ENCODE assay signal across 30 cellular contexts in the genomic region with DNA sequence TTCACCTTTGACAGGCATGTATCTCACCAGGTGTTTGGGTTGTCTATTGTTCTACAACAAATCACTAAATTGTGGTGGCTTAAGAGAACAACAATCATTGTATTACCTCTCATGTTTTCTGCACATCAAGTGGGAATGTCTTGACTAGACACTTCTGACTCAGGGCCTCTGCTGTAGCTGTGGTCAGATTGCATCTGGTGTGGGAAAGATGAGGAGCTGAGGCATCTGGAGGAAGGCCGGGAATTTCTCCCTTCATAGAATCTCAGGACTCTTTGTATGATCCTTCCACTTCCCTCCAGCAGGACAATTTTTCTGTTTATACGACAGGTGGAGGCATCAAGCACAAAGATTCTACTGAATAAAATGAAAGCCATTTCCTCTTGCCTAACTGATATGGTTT.
DNase-seq lines count a peak whose midpoint lies in the region; TF ChIP-seq lines count a peak whose summit lies in the region.
"Had no signal": no experiment of that assay in that cellular context is flagged by ENCODE, and none has a peak within 500 bp of the region (broad histone marks: within the 10 kb centered on the region; RNA-seq: fewer than 3 reads in every experiment).

No MANE protein-coding gene starts in this region.

- TF ChIP-seq CTCF in astrocyte of the spinal cord (IDR thresholded peaks at IDR 0.05; ENCODE audit: low read depth, low read length) (no peak), dorsolateral prefrontal cortex (IDR thresholded peaks at IDR 0.05 in 54 of 56, conservative IDR thresholded peaks at IDR 0.05 in 2 of 56; ENCODE audit: low read depth in 1 of 56, partially characterized antibody in 56 of 56) (no peak)

- no peak overlapping the region for H2AFZ ChIP-seq in GM23248
- H2AFZ ChIP-seq: hepatocyte, parathyroid adenoma had no signal

- H3K79me2 ChIP-seq in GM23248 (ENCODE audit: insufficient read depth) = no peaks in the 10 kb centered on the region
- H3K79me2 ChIP-seq: hepatocyte, parathyroid adenoma had no signal

- 0 out of 2 replicates have a peak, but pooled peaks cover 3% of the 10 kb centered on the region for H3K4me1 ChIP-seq in GM23248 (ENCODE audit: insufficient read depth)
- H3K4me1 ChIP-seq: parathyroid adenoma, uterus had no signal

- no peaks in the 10 kb centered on the region for H3K9me3 ChIP-seq in GM23248 (ENCODE audit: low read depth)
- H3K9me3 ChIP-seq: BE2C, uterus had no signal

- H3K9me2 ChIP-seq in GM23248 (ENCODE audit: insufficient read depth) = no peaks in the 10 kb centered on the region

- WGBS in GM23248 (ENCODE audit: low coverage in 1 of 2, low lambda C conversion rate in 2 of 2, missing lambda C conversion rate in 2 of 2), 2 experiments = 87 to 88% methylated on average over 2 of the region's 2 CpGs

- H4K20me1 ChIP-seq in GM23248 (ENCODE audit: insufficient read depth) = no peaks in the 10 kb centered on the region

- DNase-seq in A172 (ENCODE audit: low spot score) (peak; percentile 41), GM23248 (peak; percentile 49), astrocyte of the spinal cord (ENCODE audit: low read depth, low spot score) (peak; percentile 47), kidney tubule cell (ENCODE audit: low spot score) (peak; percentile 2), kidney glomerular epithelial cell (lab: John Stamatoyannopoulos, UW) (no peak), SKM-1 treated with dmso at 0.1 percent for 144 hours (lab: John Stamatoyannopoulos, UW; ENCODE audit: unreplicated experiment) (no peak), cerebellum (ENCODE audit: low spot score) (no peak), dorsolateral prefrontal cortex (no peak)
- DNase-seq: activated CD4-positive, alpha-beta T cell treated with anti-CD3 and anti-CD28 coated beads for 48 hours; activated CD8-positive, alpha-beta memory T cell treated with anti-CD3 and anti-CD28 coated beads for 24 hours; activated naive CD4-positive, alpha-beta T cell treated with anti-CD3 and anti-CD28 coated beads, Interleukin-2, amount 50 U/mL, for 16 hours; activated T-cell treated with anti-CD3 and anti-CD28 coated beads for 4 hours; amniotic stem cell; BE2C; CD8-positive, alpha-beta memory T cell; cortex of kidney; DMS 273 treated with DMSO at 0.1 percent for 48 hours; EL; erythroblast; foreskin melanocyte; NCI-H1417; NCI-H446; SIG-M5; stimulated activated CD4-positive, alpha-beta T cell treated with anti-CD3 and anti-CD28 coated beads, Interleukin-2, amount 100 ng/mL, for 24 hours; stimulated activated CD8-positive, alpha-beta memory T cell treated with anti-CD3 and anti-CD28 coated beads, Interleukin-4, amount 100 ng/mL, for 48 hours; T-helper 9 cell; uterus had no signal

- H3K36me3 ChIP-seq in GM23248 (ENCODE audit: low read depth) = no peaks in the 10 kb centered on the region
- H3K36me3 ChIP-seq: BE2C, uterus had no signal

- H3K27ac ChIP-seq in GM23248 = no peak overlapping the region
- no peak overlapping the region for H3K27ac ChIP-seq in dorsolateral prefrontal cortex
- H3K27ac ChIP-seq: hepatocyte, parathyroid adenoma, uterus, VCaP had no signal

- no peak overlapping the region for H3K4me2 ChIP-seq in GM23248 (ENCODE audit: unreplicated experiment)
- H3K4me2 ChIP-seq: hepatocyte had no signal

- H3F3A ChIP-seq in GM23248 (ENCODE audit: insufficient read depth) = no peaks in the 10 kb centered on the region

- H3K9ac ChIP-seq in GM23248 = no peak overlapping the region
- H3K9ac ChIP-seq: parathyroid adenoma had no signal

- H3K4me3 ChIP-seq in GM23248 = no peak overlapping the region
- H3K4me3 ChIP-seq in astrocyte of the spinal cord (ENCODE audit: low read depth, low read length) = no peak overlapping the region
- H3K4me3 ChIP-seq in dorsolateral prefrontal cortex = no peak overlapping the region
- H3K4me3 ChIP-seq: hepatocyte, uterus had no signal

- in situ Hi-C loops in GM23248 (cut with MboI) = no loop called here
- in situ Hi-C loops in astrocyte of the spinal cord (cut with HindIII; ENCODE audit: low sequenced_read_pairs) = no loop called here

- H3K27me3 ChIP-seq in GM23248 (replicated peaks; ENCODE audit: insufficient read depth) (no peaks in the 10 kb centered on the region), dorsolateral prefrontal cortex (no peaks in the 10 kb centered on the region)
- H3K27me3 ChIP-seq: BE2C, hepatocyte, uterus had no signal

- intact Hi-C loops in dorsolateral prefrontal cortex (cut with DNase I) = no loop called here

Comparison
In these comparisons a context has a peak if more than half of its experiments do, and no peak if none do; other contexts are left out.
1. DNase-seq: peak in A172 (single experiment), GM23248 (single experiment), astrocyte of the spinal cord (single experiment) and kidney tubule cell (single experiment); none in kidney glomerular epithelial cell (single experiment), SKM-1 treated with dmso at 0.1 percent for 144 hours (single experiment), cerebellum (single experiment) and dorsolateral prefrontal cortex (0 of 10).